In the genomic region with DNA sequence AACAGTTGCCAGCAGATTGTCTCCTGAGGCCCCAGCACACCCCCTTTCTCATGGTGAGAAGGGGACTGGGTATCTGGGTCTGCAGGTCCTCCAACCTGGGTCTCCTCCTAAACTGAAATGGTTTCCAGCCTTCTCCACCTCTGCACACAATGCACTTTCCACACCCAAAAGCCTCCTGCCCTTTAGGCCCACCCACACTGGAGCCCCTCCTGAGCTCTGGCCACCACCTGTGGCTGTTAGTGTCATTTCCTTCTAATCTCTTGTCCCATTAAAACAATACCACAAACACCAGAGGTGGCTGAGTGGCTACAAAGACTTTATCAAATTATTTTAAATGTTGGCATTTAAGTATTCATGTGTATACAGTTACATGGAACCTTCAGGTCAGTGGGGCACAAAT, we compare ENCODE assay signal across 10 cellular contexts. TPM values are rescaled to one million over a fixed set of nuclear protein-coding genes. Genes with fewer than 3 reads are reported as not detected.
DNase-seq lines count a peak whose midpoint lies in the region; ATAC-seq and TF ChIP-seq lines count a peak whose summit lies in the region.
"Had no signal": no experiment of that assay in that cellular context is flagged by ENCODE, and none has a peak within 500 bp of the region (broad histone marks: within the 10 kb centered on the region; RNA-seq: fewer than 3 reads in every experiment).

No MANE protein-coding gene starts in this region.

- H3K27ac ChIP-seq in mesodermal cell (ENCODE audit: low read depth, low read length, severe bottlenecking): peak overlapping the region; percentile 73
- peak overlapping the region; percentile 72 to 87 for H3K27ac ChIP-seq in thoracic aorta

- H3K4me1 Mint-ChIP-seq in activated CD8-positive, alpha-beta memory T cell treated with anti-CD3 and anti-CD28 coated beads, Interleukin-2, amount 10 ng/mL, durations not matched to agents 7 days and 5 days: peaks cover 11% of the 10 kb centered on the region
- peaks cover 24% of the 10 kb centered on the region for H3K4me1 Mint-ChIP-seq in activated naive CD8-positive, alpha-beta T cell treated with anti-CD3 and anti-CD28 coated beads, Interleukin-2, amount 50 U/mL, for 24 hours

- peak overlapping the region; percentile 71 for H3K27ac Mint-ChIP-seq in activated CD8-positive, alpha-beta memory T cell treated with anti-CD3 and anti-CD28 coated beads, Interleukin-2, amount 10 ng/mL, durations not matched to agents 7 days and 5 days
- H3K27ac Mint-ChIP-seq in activated naive CD8-positive, alpha-beta T cell treated with anti-CD3 and anti-CD28 coated beads, Interleukin-2, amount 50 U/mL, for 24 hours: peak overlapping the region; percentile 76

- no peak for TF ChIP-seq CTCF in thoracic aorta (IDR thresholded peaks at IDR 0.05)

- no peaks in the 10 kb centered on the region for H3K9me3 ChIP-seq in mesodermal cell (ENCODE audit: control insufficient read depth, low read length)
- H3K9me3 ChIP-seq in thoracic aorta: no peaks in the 10 kb centered on the region

- H3K36me3 Mint-ChIP-seq in activated CD8-positive, alpha-beta memory T cell treated with anti-CD3 and anti-CD28 coated beads, Interleukin-2, amount 10 ng/mL, durations not matched to agents 7 days and 5 days: peaks cover 10% of the 10 kb centered on the region
- peaks cover 7% of the 10 kb centered on the region for H3K36me3 Mint-ChIP-seq in activated naive CD8-positive, alpha-beta T cell treated with anti-CD3 and anti-CD28 coated beads, Interleukin-2, amount 50 U/mL, for 24 hours (ENCODE audit: low read depth)

- H3K27me3 ChIP-seq in thoracic aorta (replicated peaks; ENCODE audit: insufficient read depth): no peaks in the 10 kb centered on the region

- H3K4me1 ChIP-seq in mesodermal cell (ENCODE audit: control insufficient read depth, insufficient read depth, low read length, poor library complexity, severe bottlenecking) (peaks cover 40% of the 10 kb centered on the region), thoracic aorta (ENCODE audit: control insufficient read depth in 1 of 2, low read depth in 2 of 2) (peaks cover 31 to 51% of the 10 kb centered on the region in 2 donors)

- H3K36me3 ChIP-seq in mesodermal cell (ENCODE audit: control insufficient read depth, insufficient read depth, low read length) (peaks cover 44% of the 10 kb centered on the region), thoracic aorta (peaks cover 27% of the 10 kb centered on the region)

- H3K4me3 ChIP-seq in mesodermal cell (ENCODE audit: extremely low read depth, insufficient read depth, low read length, poor library complexity, severe bottlenecking): no peak overlapping the region
- no peak overlapping the region for H3K4me3 ChIP-seq in thoracic aorta

- H3K27me3 Mint-ChIP-seq in activated CD8-positive, alpha-beta memory T cell treated with anti-CD3 and anti-CD28 coated beads, Interleukin-2, amount 10 ng/mL, durations not matched to agents 7 days and 5 days: no peaks in the 10 kb centered on the region
- H3K27me3 Mint-ChIP-seq in activated naive CD8-positive, alpha-beta T cell treated with anti-CD3 and anti-CD28 coated beads, Interleukin-2, amount 50 U/mL, for 24 hours: no peaks in the 10 kb centered on the region

- ATAC-seq in activated CD8-positive, alpha-beta memory T cell treated with anti-CD3 and anti-CD28 coated beads, Interleukin-2, amount 10 ng/mL, durations not matched to agents 7 days and 5 days: no peak
- no peak for ATAC-seq in activated naive CD8-positive, alpha-beta T cell treated with anti-CD3 and anti-CD28 coated beads, Interleukin-2, amount 50 U/mL, for 24 hours
- no peak for ATAC-seq in thoracic aorta (ENCODE audit: insufficient number of reproducible peaks, low FRiP score, low read depth)
- no peak for ATAC-seq in GM18505 (IDR thresholded peaks at IDR 0.05; ENCODE audit: unreplicated experiment)

- CTCF ChIA-PET in activated CD8-positive, alpha-beta memory T cell treated with anti-CD3 and anti-CD28 coated beads, Interleukin-2, amount 10 ng/mL, durations not matched to agents 7 days and 5 days (lab: Charles Lee): interaction anchor here (1.1 to 14.3 kb wide), 7 partner anchors 14 to 204 kb away, joined by 3 to 331 read pairs (median 7); partner anchors contain the start of gene AHDC1

- no peak for TF ChIP-seq POLR2A in GM18505 (IDR thresholded peaks at IDR 0.05; ENCODE audit: borderline replicate concordance, extremely low read depth, insufficient read depth, insufficient read length)

- DNase-seq in activated CD8-positive, alpha-beta memory T cell treated with anti-CD3 and anti-CD28 coated beads, Interleukin-2, amount 10 ng/mL, durations not matched to agents 7 days and 5 days: no peak
- DNase-seq in activated CD8-positive, alpha-beta memory T cell treated with anti-CD3 and anti-CD28 coated beads, Interleukin-2, amount 50 U/mL, for 4 hours: no peak
- no peak for DNase-seq in activated naive CD8-positive, alpha-beta T cell treated with anti-CD3 and anti-CD28 coated beads, Interleukin-2, amount 50 U/mL, for 24 hours
- DNase-seq in thoracic aorta (ENCODE audit: low spot score) (no peak), NCI-H2081 treated with DMSO at 0.1 percent for 48 hours (lab: John Stamatoyannopoulos, UW) (no peak)
- no peak for DNase-seq in stimulated activated CD4-positive, alpha-beta T cell treated with anti-CD3 and anti-CD28 coated beads, Interleukin-4, amount 100 ng/mL, for 4 hours
- DNase-seq: stimulated activated naive CD4-positive, alpha-beta T cell treated with Interleukin-2 at 50 U/mL for 16 hours had no signal

- no peak overlapping the region for H3K4me3 Mint-ChIP-seq in activated CD8-positive, alpha-beta memory T cell treated with anti-CD3 and anti-CD28 coated beads, Interleukin-2, amount 10 ng/mL, durations not matched to agents 7 days and 5 days
- H3K4me3 Mint-ChIP-seq in activated naive CD8-positive, alpha-beta T cell treated with anti-CD3 and anti-CD28 coated beads, Interleukin-2, amount 50 U/mL, for 24 hours: peak overlapping the region; percentile 4

- H3K9me3 Mint-ChIP-seq in activated CD8-positive, alpha-beta memory T cell treated with anti-CD3 and anti-CD28 coated beads, Interleukin-2, amount 10 ng/mL, durations not matched to agents 7 days and 5 days (ENCODE audit: low read depth): no peaks in the 10 kb centered on the region
- no peaks in the 10 kb centered on the region for H3K9me3 Mint-ChIP-seq in activated naive CD8-positive, alpha-beta T cell treated with anti-CD3 and anti-CD28 coated beads, Interleukin-2, amount 50 U/mL, for 24 hours

RNA-seq across cellular contexts. Expression of gene GPR3, which starts 11.5 kb away (rescaled TPM):
- total RNA-seq in activated CD8-positive, alpha-beta memory T cell treated with anti-CD3 and anti-CD28 coated beads, Interleukin-2, amount 10 ng/mL, durations not matched to agents 7 days and 5 days: under 1 TPM; 0.44 to 0.49 TPM
- polyA plus RNA-seq in mesodermal cell (2013, experiment 1 of 2): 6.0 TPM
- polyA plus RNA-seq in mesodermal cell (2013, experiment 2 of 2): 6.1 TPM
- total RNA-seq in thoracic aorta: not detected

RNA-seq across cellular contexts. Expression of gene CD164L2, which starts 20.8 kb away (rescaled TPM):
- not detected for total RNA-seq in activated CD8-positive, alpha-beta memory T cell treated with anti-CD3 and anti-CD28 coated beads, Interleukin-2, amount 10 ng/mL, durations not matched to agents 7 days and 5 days
- polyA plus RNA-seq in mesodermal cell (2013, experiment 1 of 2): 3.1 TPM
- 1.2 TPM for polyA plus RNA-seq in mesodermal cell (2013, experiment 2 of 2)
- total RNA-seq in thoracic aorta: not detected
- total RNA-seq: renal cortical epithelial cell had no signal

RNA-seq across cellular contexts. Expression of gene FCN3, which starts 29.3 kb away (rescaled TPM):
- not detected for total RNA-seq in activated CD8-positive, alpha-beta memory T cell treated with anti-CD3 and anti-CD28 coated beads, Interleukin-2, amount 10 ng/mL, durations not matched to agents 7 days and 5 days
- 131 TPM for polyA plus RNA-seq in mesodermal cell (2013, experiment 1 of 2)
- polyA plus RNA-seq in mesodermal cell (2013, experiment 2 of 2): 74.3 TPM
- 1 to 10 TPM; 3.5 to 4.5 TPM for total RNA-seq in thoracic aorta
- total RNA-seq: renal cortical epithelial cell had no signal

RNA-seq across cellular contexts. Expression of gene MAP3K6, which starts 37.2 kb away (rescaled TPM):
- 10 to 100 TPM in 1 of 2 experiments, 1 to 10 TPM in 1; 7.4 to 10.6 TPM for total RNA-seq in activated CD8-positive, alpha-beta memory T cell treated with anti-CD3 and anti-CD28 coated beads, Interleukin-2, amount 10 ng/mL, durations not matched to agents 7 days and 5 days
- polyA plus RNA-seq in mesodermal cell (2013, experiment 1 of 2): 26.4 TPM
- polyA plus RNA-seq in mesodermal cell (2013, experiment 2 of 2): 19.3 TPM
- total RNA-seq in thoracic aorta: 10 to 100 TPM; 78.6 to 85.6 TPM

Comparison
In these comparisons a context has a peak if more than half of its experiments do, and no peak if none do; other contexts are left out.
1. RNA of gene FCN3, which starts 29.3 kb away (total RNA-seq): 3.5 to 4.5 TPM in thoracic aorta; not detected in activated CD8-positive, alpha-beta memory T cell treated with anti-CD3 and anti-CD28 coated beads, Interleukin-2, amount 10 ng/mL, durations not matched to agents 7 days and 5 days; every median in the first group is over 4 times any median in the second.